ENCODE assay signal across 8 cellular contexts in genomic region chr5:57887851-57888621, GRCh38.
A peak's percentile ranks its signal among the peaks of the same experiment; 100 is the strongest.
DNase-seq lines count a peak whose midpoint lies in the region; ATAC-seq and TF ChIP-seq lines count a peak whose summit lies in the region.

No MANE protein-coding gene starts in this region.

- ATAC-seq in HG03469 (IDR thresholded peaks at IDR 0.05; ENCODE audit: unreplicated experiment) = no peak

- WGBS in iPS DF 6.9 (ENCODE audit: insufficient coverage, insufficient read length) = no CpG with 5 or more reads among the region's 6 CpGs
- WGBS in testis, 2 donors = 55 to 61% methylated on average over 6 of the region's 6 CpGs

- H3K36me3 ChIP-seq in ascending aorta (no peaks in the 10 kb centered on the region), iPS DF 6.9 (ENCODE audit: control insufficient read depth, insufficient read depth, low read length) (no peaks in the 10 kb centered on the region), testis (ENCODE audit: low read depth, missing control alignments) (no peaks in the 10 kb centered on the region)

- H3K4me1 ChIP-seq in ascending aorta (no peaks in the 10 kb centered on the region), iPS DF 6.9 (ENCODE audit: control insufficient read depth, insufficient read depth, low read length) (peaks cover 3% of the 10 kb centered on the region; the same call in 1 of the 2 replicates), testis (no peaks in the 10 kb centered on the region)

- TF ChIP-seq POLR2A in testis (IDR thresholded peaks at IDR 0.05) = no peak

- intact Hi-C loops in ascending aorta (cut with DNase I) (loop anchor here (1.0 to 5.0 kb wide), 3 partner anchors 106 to 589 kb away; partner anchors contain the start of gene PLK2), testis (cut with DNase I; ENCODE audit: low total_unique reads) (no loop called here)

- H3K9me3 ChIP-seq in ascending aorta (no peaks in the 10 kb centered on the region), iPS DF 6.9 (ENCODE audit: control insufficient read depth, insufficient read depth, low read length) (no peaks in the 10 kb centered on the region), testis (no peaks in the 10 kb centered on the region)

- H3K27ac ChIP-seq in ascending aorta (no peak overlapping the region), iPS DF 6.9 (ENCODE audit: low read length) (no peak overlapping the region), testis (no peak overlapping the region)

- no peaks in the 10 kb centered on the region for H3K27me3 ChIP-seq in ascending aorta
- no peaks in the 10 kb centered on the region for H3K27me3 ChIP-seq in iPS DF 6.9 (ENCODE audit: control insufficient read depth, insufficient read depth, low read length)
- H3K27me3 ChIP-seq in testis = no peaks in the 10 kb centered on the region

- H3K4me3 ChIP-seq in ascending aorta (no peak overlapping the region), iPS DF 6.9 (ENCODE audit: low read length) (no peak overlapping the region), testis (no peak overlapping the region)

- DNase-seq in GM03348 (ENCODE audit: low spot score) = peak; percentile 70
- peak; percentile 11 for DNase-seq in NAMALWA (ENCODE audit: low spot score)
- peak in 1 of 2 donors; percentile 65 for DNase-seq in ascending aorta (ENCODE audit: low spot score in 2 of 2)
- DNase-seq in iPS DF 6.9 (ENCODE audit: low read depth, low spot score) = peak; percentile 25
- peak; percentile 71 for DNase-seq in testis
- DNase-seq in stimulated activated CD4-positive, alpha-beta T cell treated with anti-CD3 and anti-CD28 coated beads, Interleukin-2, amount 100 ng/mL, for 48 hours = no peak
- DNase-seq in GM20000 (ENCODE audit: low spot score) = no peak

- peak; percentile 35 to 75 (median 61) for TF ChIP-seq CTCF in ascending aorta (IDR thresholded peaks at IDR 0.05)
- peak; percentile 26 to 36 (median 26) for TF ChIP-seq CTCF in testis (IDR thresholded peaks at IDR 0.05)
- no peak for TF ChIP-seq CTCF in GM20000 (IDR thresholded peaks at IDR 0.05; ENCODE audit: extremely low read depth, missing control alignments)

Comparison
In these comparisons a context has a peak if more than half of its experiments do, and no peak if none do; other contexts are left out.
1. DNase-seq: peak in GM03348 (single experiment), NAMALWA (single experiment), iPS DF 6.9 (single experiment) and testis (single experiment); none in stimulated activated CD4-positive, alpha-beta T cell treated with anti-CD3 and anti-CD28 coated beads, Interleukin-2, amount 100 ng/mL, for 48 hours (0 of 2) and GM20000 (single experiment).